8 cellular contexts compared by ENCODE assay signal in genomic region chr10:101566333-101567164, GRCh38. TPM values are rescaled to one million over a fixed set of nuclear protein-coding genes. Genes with fewer than 3 reads are reported as not detected.
DNase-seq lines count a peak whose midpoint lies in the region; ATAC-seq and TF ChIP-seq lines count a peak whose summit lies in the region.

No MANE protein-coding gene starts in this region.

- no peaks in the 10 kb centered on the region for H3K36me3 ChIP-seq in neural progenitor cell

- H3K27ac Mint-ChIP-seq in chondrocyte (ENCODE audit: unreplicated experiment) (no peak overlapping the region), neural progenitor cell (peak overlapping the region; percentile 4)

- peak overlapping the region; percentile 56 for H3K4me2 ChIP-seq in neural progenitor cell

- H3K27me3 Mint-ChIP-seq in chondrocyte (ENCODE audit: low read depth) (peaks cover 25% of the 10 kb centered on the region), neural progenitor cell (ENCODE audit: insufficient read depth, low read depth) (peaks cover 37% of the 10 kb centered on the region)

- peaks cover 18% of the 10 kb centered on the region for H3K4me1 ChIP-seq in neural progenitor cell

- no peak overlapping the region for H3K4me3 ChIP-seq in neural progenitor cell

- ATAC-seq in HG03432 (IDR thresholded peaks at IDR 0.05; ENCODE audit: unreplicated experiment) = no peak

- H3K27me3 ChIP-seq in neural progenitor cell = peaks cover 71% of the 10 kb centered on the region

- DNase-seq in Daoy (ENCODE audit: low read depth) = peak; percentile 20
- peak; percentile 43 for DNase-seq in MV-4-11 (lab: John Stamatoyannopoulos, UW)
- DNase-seq in chondrocyte (ENCODE audit: low spot score) = no peak
- DNase-seq in neural progenitor cell (ENCODE audit: low spot score) = peak; percentile 78
- no peak for DNase-seq in NCI-H226
- DNase-seq in SKM-1 treated with dmso at 0.1 percent for 144 hours (lab: John Stamatoyannopoulos, UW; ENCODE audit: unreplicated experiment) = no peak
- no peak for DNase-seq in activated T-cell treated with anti-CD3 and anti-CD28 coated beads, Interleukin-2, amount 50 U/mL, for 1 hour

- peaks cover 24% of the 10 kb centered on the region for H3F3A ChIP-seq in neural progenitor cell (ENCODE audit: low read depth)

- peaks cover 18% of the 10 kb centered on the region for H3K4me1 Mint-ChIP-seq in chondrocyte (ENCODE audit: low read depth)
- H3K4me1 Mint-ChIP-seq in neural progenitor cell = peaks cover 16% of the 10 kb centered on the region

- no peaks in the 10 kb centered on the region for H3K9me3 Mint-ChIP-seq in chondrocyte (ENCODE audit: low read depth)
- H3K9me3 Mint-ChIP-seq in neural progenitor cell = no peaks in the 10 kb centered on the region

- H3K27ac ChIP-seq in neural progenitor cell = no peak overlapping the region

- H3K9ac ChIP-seq in neural progenitor cell = no peak overlapping the region

- H3K36me3 Mint-ChIP-seq in chondrocyte (ENCODE audit: low read depth) (no peaks in the 10 kb centered on the region), neural progenitor cell (no peaks in the 10 kb centered on the region)

- no peaks in the 10 kb centered on the region for H3K9me3 ChIP-seq in neural progenitor cell (ENCODE audit: low read depth)

- no peaks in the 10 kb centered on the region for H3K79me2 ChIP-seq in neural progenitor cell (ENCODE audit: low read depth)

- H4K20me1 ChIP-seq in neural progenitor cell (ENCODE audit: low read depth) = no peaks in the 10 kb centered on the region

- TF ChIP-seq CTCF in chondrocyte (IDR thresholded peaks at IDR 0.05) = peak; percentile 11
- no peak for TF ChIP-seq CTCF in neural progenitor cell (IDR thresholded peaks at IDR 0.05)

- no peak overlapping the region for H2AFZ ChIP-seq in neural progenitor cell (replicated peaks)

- peak overlapping the region; percentile 30 for H3K4me3 Mint-ChIP-seq in chondrocyte (ENCODE audit: unreplicated experiment)
- H3K4me3 Mint-ChIP-seq in neural progenitor cell = peak overlapping the region; percentile 62

RNA-seq across cellular contexts. Expression of gene POLL, which starts 21.5 kb away (rescaled TPM):
- total RNA-seq in Daoy (2014; rRNA removed; shearing (Covaris generic)) = 4.6 and 6.5 TPM in 2 replicates
- total RNA-seq in chondrocyte (21.2 to 31.0 TPM (median 23.4 TPM) in 3 replicates), neural progenitor cell (ENCODE audit: low replicate concordance) (22.8 and 29.7 TPM in 2 replicates)

RNA-seq across cellular contexts. Expression of gene DPCD, which starts 21.6 kb away (rescaled TPM):
- total RNA-seq in Daoy (2014; rRNA removed; shearing (Covaris generic)) = 76.1 and 85.7 TPM in 2 replicates
- total RNA-seq in chondrocyte (13.9 to 19.0 TPM (median 18.3 TPM) in 3 replicates), neural progenitor cell (ENCODE audit: low replicate concordance) (49.7 and 71.1 TPM in 2 replicates)

Comparison
In these comparisons a context has a peak if more than half of its experiments do, and no peak if none do; other contexts are left out.
1. DNase-seq: peak in Daoy (single experiment), MV-4-11 (single experiment) and neural progenitor cell (single experiment); none in chondrocyte (single experiment), NCI-H226 (single experiment), SKM-1 treated with dmso at 0.1 percent for 144 hours (single experiment) and activated T-cell treated with anti-CD3 and anti-CD28 coated beads, Interleukin-2, amount 50 U/mL, for 1 hour (single experiment).